ENCODE assay signal across 2 cellular contexts in genomic region chr2:195716466-195716865, GRCh38.
TF ChIP-seq lines count a peak whose summit lies in the region.

No MANE protein-coding gene starts in this region.

TF ChIP-seq in HepG2, 621 proteins besides CTCF, POLR2A, EP300 and RAD21:
- TF ChIP-seq ZNF788 (CRISPR knock-in tag; IDR thresholded peaks at IDR 0.05; ENCODE audit: borderline replicate concordance): no peak
- peak; percentile 69; the same call in 1 of the 2 replicates for TF ChIP-seq MAFF (IDR thresholded peaks at IDR 0.05; ENCODE audit: low read depth, low read length)
- no peak for TF ChIP-seq NFIB (CRISPR knock-in tag; IDR thresholded peaks at IDR 0.05; ENCODE audit: borderline replicate concordance)
- TF ChIP-seq ZBTB4 (CRISPR knock-in tag; IDR thresholded peaks at IDR 0.05; ENCODE audit: borderline replicate concordance): no peak
- no peak for TF ChIP-seq ZNF280D (CRISPR knock-in tag; IDR thresholded peaks at IDR 0.05)
- TF ChIP-seq FOXC1 (CRISPR knock-in tag; IDR thresholded peaks at IDR 0.05; ENCODE audit: borderline replicate concordance): no peak
- TF ChIP-seq DRAP1 (CRISPR knock-in tag; IDR thresholded peaks at IDR 0.05): no peak
- TF ChIP-seq PLRG1 (conservative IDR thresholded peaks at IDR 0.05): no peak
- peak; percentile 60 to 74 for TF ChIP-seq MAFK (conservative IDR thresholded peaks at IDR 0.05 in 1 of 2, IDR thresholded peaks at IDR 0.05 in 1 of 2; ENCODE audit: low read length in 2 of 2)
- TF ChIP-seq THRA (CRISPR knock-in tag; IDR thresholded peaks at IDR 0.05; ENCODE audit: borderline replicate concordance): no peak

TF ChIP-seq in IMR-90, 13 proteins besides CTCF, POLR2A, EP300 and RAD21:
- TF ChIP-seq MAFK (IDR thresholded peaks at IDR 0.05; ENCODE audit: low read depth, low read length) (peak; percentile 54; the same call in 1 of the 2 replicates), SMC3 (IDR thresholded peaks at IDR 0.05; ENCODE audit: low read depth, low read length) (no peak)
